13 cellular contexts compared by ENCODE assay signal in genomic region chr6:35490821-35491557, GRCh38. TPM values are rescaled to one million over a fixed set of nuclear protein-coding genes. Genes with fewer than 3 reads are reported as not detected.
DNase-seq lines count a peak whose midpoint lies in the region; ATAC-seq, FAIRE-seq and TF ChIP-seq lines count a peak whose summit lies in the region.
"Had no signal": no experiment of that assay in that cellular context is flagged by ENCODE, and none has a peak within 500 bp of the region (broad histone marks: within the 10 kb centered on the region; RNA-seq: fewer than 3 reads in every experiment).

No MANE protein-coding gene starts in this region.

- H3K27ac ChIP-seq in SK-N-MC (peak overlapping the region; percentile 57), gastrocnemius medialis (peak overlapping the region; percentile 64 to 78 (median 69))

- POLR2A ChIA-PET in Caco-2 (lab: Charles Lee), result no interaction called here

- H3K4me1 Mint-ChIP-seq in Caco-2 (ENCODE audit: low read depth, unreplicated experiment), result peaks cover 54% of the 10 kb centered on the region

- intact Hi-C loops in Caco-2 (cut with micrococcal nuclease; ENCODE audit: unreplicated experiment) (no loop called here), gastrocnemius medialis (cut with DNase I; ENCODE audit: low total_unique reads) (no loop called here)

- no peaks in the 10 kb centered on the region for H3K27me3 Mint-ChIP-seq in Caco-2 (ENCODE audit: insufficient read depth, unreplicated experiment)

- DNase-seq in Caco-2 (no peak), SK-N-MC (ENCODE audit: low read depth, low spot score) (no peak), gastrocnemius medialis (no peak), NCI-H1105 treated with DMSO at 0.1 percent for 48 hours (lab: John Stamatoyannopoulos, UW) (no peak), midbrain (lab: John Stamatoyannopoulos, UW) (no peak), NCI-H2107 (lab: John Stamatoyannopoulos, UW) (no peak), H54 (ENCODE audit: insufficient read length, low spot score) (no peak)
- DNase-seq: activated CD8-positive, alpha-beta memory T cell treated with anti-CD3 and anti-CD28 coated beads, Interleukin-2, amount 10 ng/mL, durations not matched to agents 7 days and 5 days; NCI-H1105 had no signal

- no peaks in the 10 kb centered on the region for H3K9me3 ChIP-seq in Caco-2
- no peaks in the 10 kb centered on the region for H3K9me3 ChIP-seq in SK-N-MC (ENCODE audit: low read depth, low read length)
- no peaks in the 10 kb centered on the region for H3K9me3 ChIP-seq in iPS-18c (ENCODE audit: control insufficient read depth, insufficient read depth, low read length)
- no peaks in the 10 kb centered on the region for H3K9me3 ChIP-seq in gastrocnemius medialis

- H3K4me3 Mint-ChIP-seq in Caco-2 (ENCODE audit: unreplicated experiment), result peak overlapping the region; percentile 58
- H3K4me3 Mint-ChIP-seq: activated CD8-positive, alpha-beta memory T cell treated with anti-CD3 and anti-CD28 coated beads, Interleukin-2, amount 10 ng/mL, durations not matched to agents 7 days and 5 days had no signal

- peaks cover 91% of the 10 kb centered on the region for H3K4me1 ChIP-seq in Caco-2
- H3K4me1 ChIP-seq in gastrocnemius medialis, result peaks cover 34 to 64% of the 10 kb centered on the region in 2 donors

- no peaks in the 10 kb centered on the region for H3K9me3 Mint-ChIP-seq in Caco-2 (ENCODE audit: unreplicated experiment)

- peak in 1 of 2 donors; percentile 2 for ATAC-seq in gastrocnemius medialis
- ATAC-seq: activated CD8-positive, alpha-beta memory T cell treated with anti-CD3 and anti-CD28 coated beads, Interleukin-2, amount 10 ng/mL, durations not matched to agents 7 days and 5 days had no signal

- BruUV-seq in Caco-2 (replicated peaks; lab: Mats Ljungman, UMichigan), result no TSS peak

- no peaks in the 10 kb centered on the region for H3K36me3 ChIP-seq in Caco-2 (ENCODE audit: control insufficient read depth, insufficient read depth, low read length)
- H3K36me3 ChIP-seq in SK-N-MC (ENCODE audit: insufficient read depth, low read length), result no peaks in the 10 kb centered on the region
- no peaks in the 10 kb centered on the region for H3K36me3 ChIP-seq in gastrocnemius medialis

- H3K27me3 ChIP-seq in Caco-2 (replicated peaks; ENCODE audit: control insufficient read depth, insufficient read depth, low read length) (no peaks in the 10 kb centered on the region), gastrocnemius medialis (no peaks in the 10 kb centered on the region)

- no peak overlapping the region for H3K9ac ChIP-seq in SK-N-MC (ENCODE audit: insufficient read length)

- H3K27ac Mint-ChIP-seq in Caco-2 (ENCODE audit: unreplicated experiment), result peak overlapping the region; percentile 81
- H3K27ac Mint-ChIP-seq: activated CD8-positive, alpha-beta memory T cell treated with anti-CD3 and anti-CD28 coated beads, Interleukin-2, amount 10 ng/mL, durations not matched to agents 7 days and 5 days; CD14-positive monocyte had no signal

- FAIRE-seq in H54 (lab: Jason Lieb, UNC), result no peak

- H3K4me3 ChIP-seq in Caco-2 (ENCODE audit: low read depth, low read length) (no peak overlapping the region), SK-N-MC (no peak overlapping the region; the same call in 1 of the 2 replicates), iPS-18c (ENCODE audit: insufficient read depth, low read depth, low read length) (peak overlapping the region; percentile 28; the same call in 1 of the 2 replicates), gastrocnemius medialis (peak overlapping the region; percentile 33 to 53 (median 38))

- H3K36me3 Mint-ChIP-seq in Caco-2 (ENCODE audit: insufficient read depth, unreplicated experiment), result peaks cover 21% of the 10 kb centered on the region
- H3K36me3 Mint-ChIP-seq: activated CD8-positive, alpha-beta memory T cell treated with anti-CD3 and anti-CD28 coated beads, Interleukin-2, amount 10 ng/mL, durations not matched to agents 7 days and 5 days; CD14-positive monocyte had no signal

- TF ChIP-seq CTCF in Caco-2 (IDR thresholded peaks at IDR 0.05; ENCODE audit: insufficient read depth in 1 of 2, low read depth in 1 of 2, low read length in 1 of 2, severe bottlenecking in 1 of 2, unreplicated experiment in 1 of 2) (no peak), gastrocnemius medialis (IDR thresholded peaks at IDR 0.05 in 4 of 5, conservative IDR thresholded peaks at IDR 0.05 in 1 of 5) (no peak)

- TF ChIP-seq POLR2A in gastrocnemius medialis (IDR thresholded peaks at IDR 0.05) (no peak), H54 (IDR thresholded peaks at IDR 0.05; ENCODE audit: low read depth, low read length) (no peak)

- in situ Hi-C loops in gastrocnemius medialis (cut with MboI; ENCODE audit: low sequenced_read_pairs in 4 of 4), result no loop called here

- CTCF ChIA-PET in Caco-2 (lab: Charles Lee), result interaction anchor here (0.6 kb wide), 1 partner anchor 32 kb away, joined by 4 read pairs; no protein-coding TSS in a partner anchor

RNA-seq across cellular contexts. Expression of gene TEAD3, which starts 5.9 kb away (rescaled TPM):
- total RNA-seq in Caco-2 (2022) (51.8 and 57.2 TPM in 2 replicates), gastrocnemius medialis (10 to 100 TPM; 11.5 to 14.8 (median 13.5) TPM)

RNA-seq across cellular contexts. Expression of gene TULP1, which starts 21.7 kb away (rescaled TPM):
- total RNA-seq in Caco-2 (2022), result not detected in 2 replicates
- total RNA-seq in gastrocnemius medialis, result not detected
- total RNA-seq: activated CD8-positive, alpha-beta memory T cell treated with anti-CD3 and anti-CD28 coated beads, Interleukin-2, amount 10 ng/mL, durations not matched to agents 7 days and 5 days; kidney epithelial cell; T-helper 2 cell treated with Interferon-gamma antibody and Interleukin-4, amounts not matched to agents 100 ng/mL and 5 ng/mL, for 36 hours had no signal

RNA-seq across cellular contexts. Expression of gene RPL10A, which starts 22.8 kb away (rescaled TPM):
- total RNA-seq in Caco-2 (2022) (1,082 and 1,106 TPM in 2 replicates), gastrocnemius medialis (1,000 to 10,000 TPM in 1 of 4 donors, 100 to 1,000 TPM in 3; 772 to 1,014 (median 808) TPM)

RNA-seq across cellular contexts. Expression of gene FANCE, which starts 38.9 kb away (rescaled TPM):
- total RNA-seq in Caco-2 (2022), result 10.5 and 12.4 TPM in 2 replicates
- total RNA-seq in gastrocnemius medialis, result 10 to 100 TPM in 1 of 4 donors, 1 to 10 TPM in 3; 2.5 to 10.5 (median 5.9) TPM

Comparison
In these comparisons a context has a peak if more than half of its experiments do, and no peak if none do; other contexts are left out.
1. H3K4me3 ChIP-seq: peak in iPS-18c (single experiment) and gastrocnemius medialis (4 of 4); none in Caco-2 (single experiment) and SK-N-MC (single experiment).